Comparison of ENCODE assay signal across 8 cellular contexts in the genomic region with DNA sequence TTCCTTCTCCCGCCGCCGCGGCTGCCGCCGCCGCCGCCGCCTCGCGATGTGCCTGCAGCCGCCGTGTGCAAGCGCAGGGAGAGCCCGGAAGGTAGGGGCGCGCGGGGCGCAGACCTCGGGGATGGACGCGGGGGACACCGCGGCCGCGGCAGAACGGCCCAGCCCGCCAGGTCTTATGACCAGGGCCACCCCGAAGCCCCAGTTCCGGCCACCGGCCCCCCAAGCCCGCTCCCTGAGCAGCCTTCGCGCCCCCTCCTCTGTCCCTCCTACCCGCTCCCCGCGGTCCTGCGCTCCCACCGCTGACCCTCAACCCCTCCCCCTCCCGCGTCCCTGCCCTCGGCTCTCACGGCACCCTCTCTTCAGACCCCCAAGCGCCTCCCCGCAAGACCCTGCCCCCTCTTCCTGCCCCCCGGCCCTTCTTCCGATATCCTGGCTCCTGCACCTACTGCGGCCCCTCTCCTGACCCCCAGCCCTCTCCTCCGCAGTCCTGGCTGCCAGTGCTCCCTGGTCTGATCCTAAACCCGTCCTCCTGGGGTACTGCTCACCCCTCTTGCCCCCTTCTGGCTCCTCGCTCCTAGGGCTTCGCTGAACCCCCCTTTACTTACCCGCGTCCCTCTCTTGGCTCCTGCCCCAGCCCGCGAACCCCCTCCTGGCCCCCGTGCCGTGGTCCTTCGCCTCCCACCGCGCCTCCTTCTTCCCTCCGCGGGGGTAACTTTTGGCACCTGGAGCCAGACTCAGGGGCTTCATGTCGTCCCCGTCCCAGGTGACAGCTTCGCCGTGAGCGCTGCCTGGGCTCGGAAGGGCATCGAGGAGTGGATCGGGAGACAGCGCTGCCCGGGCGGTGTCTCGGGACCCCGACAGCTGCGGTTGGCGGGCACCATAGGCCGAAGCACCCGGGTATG. TPM values are rescaled to one million over a fixed set of nuclear protein-coding genes. Genes with fewer than 3 reads are reported as not detected.
DNase-seq lines count a peak whose midpoint lies in the region; ATAC-seq and TF ChIP-seq lines count a peak whose summit lies in the region.

No MANE protein-coding gene starts in this region.

- H3K27me3 Mint-ChIP-seq in Calu3 (ENCODE audit: unreplicated experiment): peaks cover 91% of the 10 kb centered on the region
- H3K27me3 Mint-ChIP-seq in activated naive CD8-positive, alpha-beta T cell treated with anti-CD3 and anti-CD28 coated beads for 36 hours: peaks cover 15% of the 10 kb centered on the region

- no peak overlapping the region for H2BK5ac ChIP-seq in IMR-90 (ENCODE audit: low read depth, low read length, poor library complexity, severe bottlenecking)

- H2AK5ac ChIP-seq in IMR-90 (ENCODE audit: low read depth, low read length): no peak overlapping the region

- H3K79me1 ChIP-seq in IMR-90 (ENCODE audit: low read depth in 1 of 2, low read length in 2 of 2): no peaks in the 10 kb centered on the region

- no peaks in the 10 kb centered on the region for H3K9me3 Mint-ChIP-seq in Calu3 (ENCODE audit: low read depth, unreplicated experiment)
- peaks cover 2% of the 10 kb centered on the region for H3K9me3 Mint-ChIP-seq in activated naive CD8-positive, alpha-beta T cell treated with anti-CD3 and anti-CD28 coated beads for 36 hours
- peaks cover 2% of the 10 kb centered on the region for H3K9me3 Mint-ChIP-seq in stimulated activated effector memory CD8-positive, alpha-beta T cell treated with anti-CD3 and anti-CD28 coated beads, Interleukin-12 subunit alpha, Interleukin-12 subunit beta, amount 100 ng/mL, for 72 hours

- CTCF ChIA-PET in Calu3 (lab: Charles Lee): no interaction called here
- CTCF ChIA-PET in IMR-90 (lab: Yijun Ruan, JAX): no interaction called here

- WGBS in IMR-90 (ENCODE audit: extremely low coverage in 2 of 2, insufficient read length in 1 of 2), 2 experiments: 2% methylated on average over 23 of the region's 80 CpGs; no CpG with 5 or more reads in 1 of the 2 experiments

- BruUV-seq in Calu3 (replicated peaks; lab: Mats Ljungman, UMichigan) (no TSS peak), IMR-90 (replicated peaks; lab: Mats Ljungman, UMichigan) (no TSS peak)

- H4K91ac ChIP-seq in IMR-90 (ENCODE audit: insufficient read depth, low read depth, low read length): no peak overlapping the region

- intact Hi-C loops in Calu3 (cut with micrococcal nuclease; ENCODE audit: unreplicated experiment) (loop anchor here (5.0 kb wide), 1 partner anchor 258 kb away; no protein-coding TSS in a partner anchor), IMR-90 (cut with micrococcal nuclease) (loop anchor here (5.0 kb wide), 1 partner anchor 258 kb away; no protein-coding TSS in a partner anchor)

- H2BK20ac ChIP-seq in IMR-90 (ENCODE audit: low read depth, low read length): no peak overlapping the region

- TF ChIP-seq RAD21 in IMR-90 (IDR thresholded peaks at IDR 0.05; ENCODE audit: low read length): no peak

- H3K27me3 ChIP-seq in IMR-90 (ENCODE audit: control insufficient read depth, insufficient read depth, low read length) (peaks cover 63% of the 10 kb centered on the region), layer of hippocampus (ENCODE audit: control insufficient read depth, insufficient read depth, low read length) (no peaks in the 10 kb centered on the region)

- peak; percentile 54 for ATAC-seq in GM21528 (IDR thresholded peaks at IDR 0.05; ENCODE audit: low FRiP score, unreplicated experiment)
- ATAC-seq in IMR-90 (ENCODE audit: low read depth): peak; percentile 74; the same call in 1 of the 2 replicates
- peak; percentile 63 for ATAC-seq in stimulated activated effector memory CD8-positive, alpha-beta T cell treated with anti-CD3 and anti-CD28 coated beads, Interleukin-12 subunit alpha, Interleukin-12 subunit beta, amount 100 ng/mL, for 72 hours

- H3K18ac ChIP-seq in IMR-90 (ENCODE audit: low read depth, low read length): no peak overlapping the region

- in situ Hi-C loops in IMR-90 (cut with MboI; ENCODE audit: low sequenced_read_pairs): no loop called here

- TF ChIP-seq POLR2A in IMR-90 (IDR thresholded peaks at IDR 0.05; ENCODE audit: low read depth, low read length): no peak

- POLR2A ChIA-PET in IMR-90 (lab: Charles Lee; ENCODE audit: unreplicated experiment): no interaction called here

- no peak for DNase-seq in Calu3
- DNase-seq in IMR-90: no peak
- DNase-seq in activated naive CD8-positive, alpha-beta T cell treated with anti-CD3 and anti-CD28 coated beads for 36 hours: peak; percentile 50
- no peak for DNase-seq in stimulated activated effector memory CD8-positive, alpha-beta T cell treated with anti-CD3 and anti-CD28 coated beads, Interleukin-12 subunit alpha, Interleukin-12 subunit beta, amount 100 ng/mL, for 72 hours (ENCODE audit: low spot score in 2 of 2)
- no peak for DNase-seq in caudate nucleus (lab: John Stamatoyannopoulos, UW)
- DNase-seq in NCI-H187 (lab: John Stamatoyannopoulos, UW): no peak

- H4K5ac ChIP-seq in IMR-90 (ENCODE audit: low read depth, low read length): no peak overlapping the region

- H3K4me1 ChIP-seq in IMR-90 (ENCODE audit: control insufficient read depth, insufficient read depth, low read length): peaks cover 2% of the 10 kb centered on the region; the same call in 1 of the 2 replicates

- peaks cover 2% of the 10 kb centered on the region; the same call in 1 of the 2 replicates for H3K9me3 ChIP-seq in IMR-90 (ENCODE audit: control insufficient read depth, insufficient read depth, low read length)

- H3K9ac ChIP-seq in IMR-90 (ENCODE audit: low read depth, low read length): no peak overlapping the region

- no peak overlapping the region for H3K23ac ChIP-seq in IMR-90 (ENCODE audit: low read depth, low read length)

- peak overlapping the region; percentile 76 for H3K4me3 Mint-ChIP-seq in Calu3 (ENCODE audit: low read depth, unreplicated experiment)
- peak overlapping the region; percentile 64 for H3K4me3 Mint-ChIP-seq in activated naive CD8-positive, alpha-beta T cell treated with anti-CD3 and anti-CD28 coated beads for 36 hours
- H3K4me3 Mint-ChIP-seq in stimulated activated effector memory CD8-positive, alpha-beta T cell treated with anti-CD3 and anti-CD28 coated beads, Interleukin-12 subunit alpha, Interleukin-12 subunit beta, amount 100 ng/mL, for 72 hours: peak overlapping the region; percentile 85

- peaks cover 17% of the 10 kb centered on the region for H3K36me3 Mint-ChIP-seq in Calu3 (ENCODE audit: insufficient read depth, unreplicated experiment)
- H3K36me3 Mint-ChIP-seq in activated naive CD8-positive, alpha-beta T cell treated with anti-CD3 and anti-CD28 coated beads for 36 hours: no peaks in the 10 kb centered on the region
- H3K36me3 Mint-ChIP-seq in stimulated activated effector memory CD8-positive, alpha-beta T cell treated with anti-CD3 and anti-CD28 coated beads, Interleukin-12 subunit alpha, Interleukin-12 subunit beta, amount 100 ng/mL, for 72 hours: no peaks in the 10 kb centered on the region

- no peak overlapping the region for H4K8ac ChIP-seq in IMR-90 (ENCODE audit: low read depth in 2 of 2, low read length in 2 of 2)

- H3K56ac ChIP-seq in IMR-90 (ENCODE audit: extremely low read depth, insufficient read depth, low read length): no peak overlapping the region

- H2BK15ac ChIP-seq in IMR-90 (ENCODE audit: low read depth, low read length): no peak overlapping the region

- H3K27ac Mint-ChIP-seq in Calu3 (ENCODE audit: unreplicated experiment): no peak overlapping the region
- H3K27ac Mint-ChIP-seq in activated naive CD8-positive, alpha-beta T cell treated with anti-CD3 and anti-CD28 coated beads for 36 hours: no peak overlapping the region
- H3K27ac Mint-ChIP-seq in stimulated activated effector memory CD8-positive, alpha-beta T cell treated with anti-CD3 and anti-CD28 coated beads, Interleukin-12 subunit alpha, Interleukin-12 subunit beta, amount 100 ng/mL, for 72 hours: no peak overlapping the region

- H3K4me3 ChIP-seq in IMR-90 (ENCODE audit: insufficient read depth, low read depth, low read length): peak overlapping the region; percentile 53

- dilution Hi-C loops in IMR-90 (cut with HindIII; ENCODE audit: low sequenced_read_pairs, unreplicated experiment): no loop called here

- H2BK120ac ChIP-seq in IMR-90 (ENCODE audit: low read depth, low read length): no peak overlapping the region

- H2AFZ ChIP-seq in IMR-90 (replicated peaks; ENCODE audit: low read length, poor library complexity): peak overlapping the region; percentile 86

- H3K4me2 ChIP-seq in IMR-90 (ENCODE audit: low read depth, low read length): peak overlapping the region; percentile 60

- H3K4ac ChIP-seq in IMR-90 (ENCODE audit: low read depth, low read length): no peak overlapping the region

- no peaks in the 10 kb centered on the region for H3K4me1 Mint-ChIP-seq in Calu3 (ENCODE audit: low read depth, unreplicated experiment)
- H3K4me1 Mint-ChIP-seq in activated naive CD8-positive, alpha-beta T cell treated with anti-CD3 and anti-CD28 coated beads for 36 hours: peaks cover 28% of the 10 kb centered on the region
- H3K4me1 Mint-ChIP-seq in stimulated activated effector memory CD8-positive, alpha-beta T cell treated with anti-CD3 and anti-CD28 coated beads, Interleukin-12 subunit alpha, Interleukin-12 subunit beta, amount 100 ng/mL, for 72 hours: peaks cover 10% of the 10 kb centered on the region

- no peak overlapping the region for H3K14ac ChIP-seq in IMR-90 (replicated peaks; ENCODE audit: low read depth, low read length)

- H3K27ac ChIP-seq in IMR-90 (ENCODE audit: insufficient read depth, low read length) (no peak overlapping the region), layer of hippocampus (ENCODE audit: low read depth, low read length) (peak overlapping the region; percentile 30), caudate nucleus (ENCODE audit: low read depth, low read length) (no peak overlapping the region)

- no peaks in the 10 kb centered on the region for H3K36me3 ChIP-seq in IMR-90 (ENCODE audit: control insufficient read depth, insufficient read depth, low read length)

- H3K9me1 ChIP-seq in IMR-90 (ENCODE audit: insufficient read depth, low read length): no peaks in the 10 kb centered on the region

- H2AK9ac ChIP-seq in IMR-90 (replicated peaks; ENCODE audit: low read depth, low read length, poor library complexity): no peak overlapping the region

- no peaks in the 10 kb centered on the region for H4K20me1 ChIP-seq in IMR-90 (ENCODE audit: insufficient read depth, low read length)

- TF ChIP-seq CTCF in Calu3 (IDR thresholded peaks at IDR 0.05; ENCODE audit: unreplicated experiment) (no peak), IMR-90 (conservative IDR thresholded peaks at IDR 0.05; ENCODE audit: low read depth, low read length) (no peak)

TF ChIP-seq in IMR-90, 13 proteins besides CTCF, POLR2A, EP300 and RAD21 (continues in another document):
- TF ChIP-seq MAFK (IDR thresholded peaks at IDR 0.05; ENCODE audit: low read depth, low read length): no peak
- no peak for TF ChIP-seq NFE2L2 (IDR thresholded peaks at IDR 0.05; ENCODE audit: low read depth, low read length)
- no peak for TF ChIP-seq FOS (IDR thresholded peaks at IDR 0.05; ENCODE audit: low read depth, low read length)

RNA-seq across cellular contexts. Expression of a gene that starts 0.7 kb away (rescaled TPM):
- total RNA-seq in Calu3 (2022) (0.20 and 0.31 TPM in 2 replicates), IMR-90 (2012; rRNA removed) (under 0.01 TPM in 1 of 2 replicates, not detected in the other)
- not detected in 2 replicates for polyA plus RNA-seq in IMR-90 (2012; rRNA removed)
- 0.04 TPM in 1 of 2 replicates, not detected in the other for polyA plus RNA-seq in IMR-90 (2012; cell fraction: cytosol; rRNA removed)
- under 0.01 TPM in 1 of 2 replicates, not detected in the other for polyA plus RNA-seq in IMR-90 (2012; cell fraction: nucleus; rRNA removed; ENCODE audit: low replicate concordance)
- under 1 TPM; 0.86 to 0.87 TPM for total RNA-seq in activated naive CD8-positive, alpha-beta T cell treated with anti-CD3 and anti-CD28 coated beads for 36 hours
